34 cellular contexts compared by ENCODE assay signal in the genomic region with DNA sequence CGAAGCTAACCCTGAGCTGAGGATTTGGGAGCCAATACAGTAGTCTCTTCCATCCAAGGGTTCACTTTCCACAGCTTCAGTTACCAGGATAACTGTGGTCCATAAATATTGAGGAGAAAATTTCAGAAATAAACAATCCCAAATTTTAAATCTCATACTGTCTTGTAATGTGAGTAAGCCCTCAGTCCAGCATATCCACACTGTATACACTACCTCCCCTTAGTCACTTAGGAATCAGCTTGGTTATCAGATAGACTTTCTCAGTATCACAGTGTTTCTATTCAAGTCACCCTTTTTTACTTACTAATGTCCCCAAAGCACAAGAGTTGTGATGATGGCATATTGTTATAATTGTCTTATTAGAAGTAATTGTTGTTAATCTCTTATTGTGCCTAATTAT.
"Had no signal": no experiment of that assay in that cellular context is flagged by ENCODE, and none has a peak within 500 bp of the region (broad histone marks: within the 10 kb centered on the region; RNA-seq: fewer than 3 reads in every experiment).

No MANE protein-coding gene starts in this region.

- H3K36me3 ChIP-seq: MG63 had no signal

- H3K27me3 ChIP-seq: MG63 had no signal

- H3K9me3 ChIP-seq: MG63 had no signal

- DNase-seq: Karpas-422, Kasumi-1, MG63, MM.1S, MV-4-11, NCI-H1048, NCI-H1092, NCI-H1092 treated with DMSO at 0.1 percent for 48 hours, NCI-H1105, NCI-H1105 treated with DMSO at 0.1 percent for 48 hours, NCI-H1417, NCI-H1417 treated with DMSO at 0.1 percent for 48 hours, NCI-H1436, NCI-H1436 treated with DMSO at 0.1 percent for 48 hours, NCI-H146, NCI-H1694, NCI-H1694 treated with DMSO at 0.1 percent for 48 hours, NCI-H187, NCI-H187 treated with DMSO at 0.1 percent for 48 hours, NCI-H1930, NCI-H2029, NCI-H2029 treated with DMSO at 0.1 percent for 48 hours, NCI-H2081, NCI-H2081 treated with DMSO at 0.1 percent for 48 hours, NCI-H2107, NCI-H2171, NCI-H2171 treated with DMSO at 0.1 percent for 48 hours, NCI-H2227 treated with DMSO at 0.1 percent for 48 hours, NCI-H226, NCI-H345, NCI-H446, NCI-H446 treated with DMSO at 0.1 percent for 48 hours, NCI-H510A, NCI-H510A treated with DMSO at 0.1 percent for 48 hours had no signal

- H3K4me3 ChIP-seq: MG63 had no signal
